In genomic region chr9:99399476-99399875, GRCh38 we compare ENCODE assay signal across 29 cellular contexts.
"Had no signal": no experiment of that assay in that cellular context is flagged by ENCODE, and none has a peak within 500 bp of the region (broad histone marks: within the 10 kb centered on the region; RNA-seq: fewer than 3 reads in every experiment).

No MANE protein-coding gene starts in this region.

- H3K36me3 Mint-ChIP-seq: activated naive CD4-positive, alpha-beta T cell treated with anti-CD3 and anti-CD28 coated beads, Interleukin-2, amount 50 U/mL, for 72 hours had no signal

- ATAC-seq: activated CD4-positive, alpha-beta T cell treated with anti-CD3 and anti-CD28 coated beads for 36 hours; activated CD8-positive, alpha-beta T cell treated with anti-CD3 and anti-CD28 coated beads, Interleukin-2, amount 10 ng/mL, durations not matched to agents 7 days and 5 days; activated naive CD4-positive, alpha-beta T cell treated with anti-CD3 and anti-CD28 coated beads, Interleukin-2, amount 50 U/mL, for 72 hours had no signal

- H3K9me3 ChIP-seq: adrenal gland, body of pancreas, breast epithelium had no signal

- H3K4me3 Mint-ChIP-seq: activated CD4-positive, alpha-beta T cell treated with anti-CD3 and anti-CD28 coated beads for 36 hours; activated CD4-positive, alpha-beta T cell treated with anti-CD3 and anti-CD28 coated beads, Interleukin-2, amount 10 ng/mL, durations not matched to agents 7 days and 5 days; activated CD8-positive, alpha-beta T cell treated with anti-CD3 and anti-CD28 coated beads, Interleukin-2, amount 10 ng/mL, durations not matched to agents 7 days and 5 days; activated T-cell treated with anti-CD3 and anti-CD28 coated beads, Interleukin-2, amount 50 U/mL, for 24 hours; T-helper 1 cell treated with Interleukin-12 subunit alpha and Interleukin-12 subunit beta and Interleukin-4 antibody, amounts not matched to agents 30 μg/mL and 1 μg/mL, for 36 hours; T-helper 2 cell treated with Interferon-gamma antibody and Interleukin-4, amounts not matched to agents 5 μg/mL and 100 μg/mL, for 36 hours had no signal

- H3K9me3 Mint-ChIP-seq: activated CD4-positive, alpha-beta T cell treated with anti-CD3 and anti-CD28 coated beads, Interleukin-2, amount 10 ng/mL, durations not matched to agents 7 days and 5 days; activated naive CD4-positive, alpha-beta T cell treated with anti-CD3 and anti-CD28 coated beads, Interleukin-2, amount 50 U/mL, for 72 hours; activated T-cell treated with anti-CD3 and anti-CD28 coated beads, Interleukin-2, amount 50 U/mL, for 24 hours; activated T-helper 2 cell treated with anti-CD3 and anti-CD28 coated beads, Interferon-gamma antibody, Interleukin-2, Interleukin-4, amounts not matched to agents 10 μg/mL and 5 μg/mL and 100 μg/mL, durations not matched to agents 14 hours and 24 hours and 36 hours; T-helper 1 cell treated with Interleukin-12 subunit alpha and Interleukin-12 subunit beta and Interleukin-4 antibody, amounts not matched to agents 30 μg/mL and 1 μg/mL, for 36 hours; T-helper 2 cell treated with Interferon-gamma antibody and Interleukin-4, amounts not matched to agents 5 μg/mL and 100 μg/mL, for 36 hours had no signal

- H3K4me3 ChIP-seq: adrenal gland, body of pancreas, breast epithelium, PC-9 had no signal

- H3K4me2 ChIP-seq: PC-9 had no signal

- H3K4me1 ChIP-seq: adrenal gland, body of pancreas, breast epithelium had no signal

- H3K4me1 Mint-ChIP-seq: activated CD4-positive, alpha-beta T cell treated with anti-CD3 and anti-CD28 coated beads for 36 hours; activated CD4-positive, alpha-beta T cell treated with anti-CD3 and anti-CD28 coated beads, Interleukin-2, amount 10 ng/mL, durations not matched to agents 7 days and 5 days had no signal

- DNase-seq: activated CD4-positive, alpha-beta T cell treated with anti-CD3 and anti-CD28 coated beads for 36 hours; activated CD4-positive, alpha-beta T cell treated with anti-CD3 and anti-CD28 coated beads, Interleukin-2, amount 10 ng/mL, durations not matched to agents 7 days and 5 days; activated CD4-positive, alpha-beta T cell treated with anti-CD3 and anti-CD28 coated beads, Interleukin-2, amount 50 U/mL, for 48 hours; activated CD8-positive, alpha-beta T cell treated with anti-CD3 and anti-CD28 coated beads, Interleukin-2, amount 10 ng/mL, durations not matched to agents 7 days and 5 days; activated gamma-delta T cell; activated naive CD4-positive, alpha-beta T cell treated with Interleukin-2 at 50 U/mL for 16 hours; activated T-cell treated with anti-CD3 and anti-CD28 coated beads, Interleukin-2, amount 50 U/mL, for 24 hours; adrenal gland; Kasumi-1; KG1; MM.1S; MV-4-11; NCI-H1092; NCI-H1436 treated with DMSO at 0.1 percent for 48 hours; NCI-H1694 treated with DMSO at 0.1 percent for 48 hours; NCI-H2029; NCI-H510A; NCI-H526; NCI-H748 treated with DMSO at 0.1 percent for 48 hours; NK-92 treated with Interleukin-12 subunit alpha and Interleukin-12 subunit beta, amount 100 ng/mL, for 24 hours; PC-9; Right ventricle myocardium superior had no signal

- H3K27ac Mint-ChIP-seq: activated CD4-positive, alpha-beta T cell treated with anti-CD3 and anti-CD28 coated beads for 36 hours; activated CD4-positive, alpha-beta T cell treated with anti-CD3 and anti-CD28 coated beads, Interleukin-2, amount 10 ng/mL, durations not matched to agents 7 days and 5 days; activated CD8-positive, alpha-beta T cell treated with anti-CD3 and anti-CD28 coated beads, Interleukin-2, amount 10 ng/mL, durations not matched to agents 7 days and 5 days; activated naive CD4-positive, alpha-beta T cell treated with anti-CD3 and anti-CD28 coated beads, Interleukin-2, amount 50 U/mL, for 72 hours; activated T-cell treated with anti-CD3 and anti-CD28 coated beads, Interleukin-2, amount 50 U/mL, for 24 hours; activated T-helper 2 cell treated with anti-CD3 and anti-CD28 coated beads, Interferon-gamma antibody, Interleukin-2, Interleukin-4, amounts not matched to agents 10 μg/mL and 5 μg/mL and 100 μg/mL, durations not matched to agents 14 hours and 24 hours and 36 hours; T-helper 1 cell treated with Interleukin-12 subunit alpha and Interleukin-12 subunit beta and Interleukin-4 antibody, amounts not matched to agents 30 μg/mL and 1 μg/mL, for 36 hours; T-helper 2 cell treated with Interferon-gamma antibody and Interleukin-4, amounts not matched to agents 5 μg/mL and 100 μg/mL, for 36 hours had no signal

- H3K36me3 ChIP-seq: adrenal gland, breast epithelium had no signal

- H3K27me3 ChIP-seq: adrenal gland, body of pancreas, breast epithelium had no signal

- H3K27me3 Mint-ChIP-seq: activated CD4-positive, alpha-beta T cell treated with anti-CD3 and anti-CD28 coated beads for 36 hours; activated CD4-positive, alpha-beta T cell treated with anti-CD3 and anti-CD28 coated beads, Interleukin-2, amount 10 ng/mL, durations not matched to agents 7 days and 5 days had no signal

- H3K27ac ChIP-seq: adrenal gland, body of pancreas, PC-9, RWPE1 had no signal

- H2AFZ ChIP-seq: PC-9 had no signal
